17 cellular contexts compared by ENCODE assay signal in the genomic region with DNA sequence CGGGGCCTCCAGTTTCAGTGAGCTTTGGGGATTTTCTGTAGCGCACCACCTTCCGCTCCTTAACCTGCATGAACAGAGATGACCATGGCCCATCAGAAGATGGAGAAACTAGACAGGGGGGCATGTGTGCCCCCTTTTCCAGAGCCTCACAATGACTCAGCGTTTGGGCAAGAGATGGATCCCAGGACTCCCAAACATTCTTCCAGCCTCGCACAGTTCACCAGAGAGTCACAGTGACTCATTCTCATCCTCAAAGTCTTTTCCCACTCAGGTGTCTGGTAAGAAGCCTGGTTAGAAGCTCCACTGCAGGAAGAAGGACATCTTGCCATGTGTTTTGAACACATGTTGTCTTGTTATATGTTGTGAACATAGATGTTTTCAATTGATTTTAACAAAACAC.
DNase-seq lines count a peak whose midpoint lies in the region; ATAC-seq, FAIRE-seq and TF ChIP-seq lines count a peak whose summit lies in the region.
"Had no signal": no experiment of that assay in that cellular context is flagged by ENCODE, and none has a peak within 500 bp of the region (broad histone marks: within the 10 kb centered on the region; RNA-seq: fewer than 3 reads in every experiment).

No MANE protein-coding gene starts in this region.

- H3K9me2 ChIP-seq in GM23338 (ENCODE audit: insufficient read depth) = no peaks in the 10 kb centered on the region

- no peak for TF ChIP-seq RAD21 in A549 (conservative IDR thresholded peaks at IDR 0.05 in 1 of 2, IDR thresholded peaks at IDR 0.05 in 1 of 2)

- H3K9ac ChIP-seq in astrocyte (ENCODE audit: low read length) = no peak overlapping the region

- CTCF ChIA-PET in A549 (lab: Yijun Ruan, JAX) = interaction anchor here (0.6 to 4.7 kb wide), 4 partner anchors 41 to 207 kb away, joined by 3 to 42 read pairs (median 4); no protein-coding TSS in a partner anchor

- H3K27ac Mint-ChIP-seq in GM23338 (0 out of 2 replicates have a peak overlapping the region, but pooled peaks have one; percentile 17), astrocyte (ENCODE audit: unreplicated experiment) (peak overlapping the region; percentile 3)
- H3K27ac Mint-ChIP-seq: activated B cell treated with CpG ODN at 0.5 μM for 24 hours; activated naive CD8-positive, alpha-beta T cell treated with anti-CD3 and anti-CD28 coated beads for 36 hours had no signal

- H3K4me3 Mint-ChIP-seq in GM23338 (no peak overlapping the region), astrocyte (ENCODE audit: unreplicated experiment) (no peak overlapping the region)
- H3K4me3 Mint-ChIP-seq: activated B cell treated with CpG ODN at 0.5 μM for 24 hours; activated naive CD8-positive, alpha-beta T cell treated with anti-CD3 and anti-CD28 coated beads for 36 hours had no signal

- H3K4me1 ChIP-seq in A549 (peaks cover 42% of the 10 kb centered on the region), GM23338 (ENCODE audit: insufficient read depth) (peaks cover 6% of the 10 kb centered on the region; the same call in 1 of the 2 replicates), astrocyte (ENCODE audit: insufficient read depth, low read length) (peaks cover 31% of the 10 kb centered on the region)

- FAIRE-seq in A549 (lab: Jason Lieb, UNC) (no peak), astrocyte (lab: Jason Lieb, UNC) (peak; percentile 60)
- FAIRE-seq: GM12891 had no signal

- H3K4me2 ChIP-seq in A549 (peak overlapping the region; percentile 32), GM23338 (no peak overlapping the region), astrocyte (ENCODE audit: low read length) (no peak overlapping the region)

- TF ChIP-seq CTCF in A549 (IDR thresholded peaks at IDR 0.05) (no peak), GM23338 (conservative IDR thresholded peaks at IDR 0.05; ENCODE audit: low read depth in 2 of 2) (no peak), astrocyte (IDR thresholded peaks at IDR 0.05; ENCODE audit: insufficient read depth, low read depth, low read length) (no peak), coronary artery (IDR thresholded peaks at IDR 0.05) (no peak)

- H4K20me1 ChIP-seq in GM23338 (replicated peaks; ENCODE audit: insufficient read depth) = no peaks in the 10 kb centered on the region
- no peaks in the 10 kb centered on the region for H4K20me1 ChIP-seq in astrocyte (ENCODE audit: insufficient read depth, low read length)

- peak; percentile 37 to 48; a peak in 3 of 6 replicates for ATAC-seq in A549
- no peak for ATAC-seq in GM23338
- no peak for ATAC-seq in HG03565 (IDR thresholded peaks at IDR 0.05; ENCODE audit: unreplicated experiment)

- H3K27ac ChIP-seq in A549 = peak overlapping the region; percentile 66 to 81; a peak in 5 of 6 replicates
- no peak overlapping the region for H3K27ac ChIP-seq in GM23338 (ENCODE audit: low read depth)
- no peak overlapping the region for H3K27ac ChIP-seq in astrocyte (ENCODE audit: low read depth, low read length)
- no peak overlapping the region for H3K27ac ChIP-seq in coronary artery
- H3K27ac ChIP-seq: suprapubic skin had no signal

- H3K4me3 ChIP-seq in A549 (no peak overlapping the region), GM23338 (no peak overlapping the region), astrocyte (ENCODE audit: insufficient read depth, low read depth, low read length) (no peak overlapping the region), coronary artery (no peak overlapping the region)
- H3K4me3 ChIP-seq: suprapubic skin had no signal

- no peaks in the 10 kb centered on the region for H3F3A ChIP-seq in GM23338 (replicated peaks; ENCODE audit: low read depth)

- peaks cover 52% of the 10 kb centered on the region for H3K4me1 Mint-ChIP-seq in GM23338
- peaks cover 43% of the 10 kb centered on the region for H3K4me1 Mint-ChIP-seq in astrocyte (ENCODE audit: low read depth, unreplicated experiment)
- H3K4me1 Mint-ChIP-seq: activated B cell treated with CpG ODN at 0.5 μM for 24 hours; activated naive CD8-positive, alpha-beta T cell treated with anti-CD3 and anti-CD28 coated beads for 36 hours had no signal

- H2AFZ ChIP-seq in GM23338 (peak overlapping the region; percentile 72; the same call in 1 of the 2 replicates), astrocyte (ENCODE audit: low read depth, low read length) (no peak overlapping the region)

- H3K27me3 Mint-ChIP-seq in GM23338 (ENCODE audit: insufficient read depth, low read depth, poor library complexity) = peaks cover 3% of the 10 kb centered on the region
- peaks cover 6% of the 10 kb centered on the region for H3K27me3 Mint-ChIP-seq in astrocyte (ENCODE audit: low read depth, unreplicated experiment)
- H3K27me3 Mint-ChIP-seq: activated B cell treated with CpG ODN at 0.5 μM for 24 hours had no signal

- DNase-seq in A549 (ENCODE audit: low read depth in 1 of 2, low spot score in 1 of 2) (peak; percentile 20 to 48), GM23338 (ENCODE audit: low spot score) (no peak), astrocyte (ENCODE audit: low read depth) (peak; percentile 73), kidney glomerular epithelial cell (lab: John Stamatoyannopoulos, UW) (peak; percentile 89), mesenteric fat pad (ENCODE audit: low spot score) (no peak), coronary artery (ENCODE audit: low spot score) (no peak), HuH-7.5 (ENCODE audit: low spot score) (no peak)
- DNase-seq: activated B cell treated with CpG ODN at 0.5 μM for 24 hours; activated naive CD8-positive, alpha-beta T cell treated with anti-CD3 and anti-CD28 coated beads for 36 hours; BE2C; cortex of kidney; NCI-H1105 treated with DMSO at 0.1 percent for 48 hours; NCI-H345; stimulated activated CD4-positive, alpha-beta T cell treated with anti-CD3 and anti-CD28 coated beads, Interleukin-15, amount 100 ng/mL, for 24 hours had no signal

- no peak for TF ChIP-seq EP300 in A549 (IDR thresholded peaks at IDR 0.05)

- WGBS in A549 (ENCODE audit: missing lambda C conversion rate) = 38% methylated on average over 3 of the region's 5 CpGs

- H3K36me3 Mint-ChIP-seq in GM23338 (ENCODE audit: low read depth) = no peaks in the 10 kb centered on the region
- no peaks in the 10 kb centered on the region for H3K36me3 Mint-ChIP-seq in astrocyte (ENCODE audit: low read depth, unreplicated experiment)
- H3K36me3 Mint-ChIP-seq: activated naive CD8-positive, alpha-beta T cell treated with anti-CD3 and anti-CD28 coated beads for 36 hours had no signal

- no peak for TF ChIP-seq POLR2A in A549 (IDR thresholded peaks at IDR 0.05; ENCODE audit: low read length)

- H3K9me3 ChIP-seq in A549 = no peaks in the 10 kb centered on the region
- no peaks in the 10 kb centered on the region for H3K9me3 ChIP-seq in astrocyte (ENCODE audit: insufficient read depth, low read depth, low read length)
- H3K9me3 ChIP-seq: BE2C, suprapubic skin had no signal

- H3K36me3 ChIP-seq in GM23338 (ENCODE audit: insufficient read depth) (no peaks in the 10 kb centered on the region), astrocyte (ENCODE audit: insufficient read depth, low read length) (no peaks in the 10 kb centered on the region)
- H3K36me3 ChIP-seq: BE2C, suprapubic skin had no signal

- POLR2A ChIA-PET in A549 (lab: Yijun Ruan, JAX) = no interaction called here

- H3K27me3 ChIP-seq in GM23338 (ENCODE audit: insufficient read depth) (no peaks in the 10 kb centered on the region), astrocyte (ENCODE audit: insufficient read depth, low read length) (peaks cover 2% of the 10 kb centered on the region)
- H3K27me3 ChIP-seq: BE2C had no signal

- no peaks in the 10 kb centered on the region for H3K9me3 Mint-ChIP-seq in GM23338
- no peaks in the 10 kb centered on the region for H3K9me3 Mint-ChIP-seq in astrocyte (ENCODE audit: unreplicated experiment)
- H3K9me3 Mint-ChIP-seq: activated B cell treated with CpG ODN at 0.5 μM for 24 hours; activated naive CD8-positive, alpha-beta T cell treated with anti-CD3 and anti-CD28 coated beads for 36 hours had no signal

- H3K79me2 ChIP-seq in GM23338 (replicated peaks; ENCODE audit: insufficient read depth) (no peaks in the 10 kb centered on the region), astrocyte (ENCODE audit: insufficient read depth, low read length) (no peaks in the 10 kb centered on the region)

TF ChIP-seq in A549, 52 proteins besides CTCF, POLR2A, EP300 and RAD21 (continues in another document):
- TF ChIP-seq HDAC2 (IDR thresholded peaks at IDR 0.05) (no peak), ZFP36 (IDR thresholded peaks at IDR 0.05; ENCODE audit: borderline replicate concordance, partially characterized antibody) (no peak), ZNF302 (CRISPR knock-in tag; IDR thresholded peaks at IDR 0.05) (no peak), CHD2 (IDR thresholded peaks at IDR 0.05; ENCODE audit: low read length, partially characterized antibody) (no peak), FOSL2 (IDR thresholded peaks at IDR 0.05) (no peak), FOSL2 (CRISPR knock-in tag; IDR thresholded peaks at IDR 0.05) (peak; percentile 25; the same call in 1 of the 2 replicates), SMC3 (IDR thresholded peaks at IDR 0.05) (no peak), SREBF2 (IDR thresholded peaks at IDR 0.05) (no peak), NPAS2 (CRISPR knock-in tag; IDR thresholded peaks at IDR 0.05; ENCODE audit: borderline replicate concordance) (no peak), NFE2L2 (conservative IDR thresholded peaks at IDR 0.05; ENCODE audit: low read length) (peak; percentile 31; the same call in 1 of the 2 replicates)

TF ChIP-seq in GM23338, 12 proteins besides CTCF, POLR2A, EP300 and RAD21:
- TF ChIP-seq EZH2 (IDR thresholded peaks at IDR 0.05; ENCODE audit: low read depth, unreplicated experiment) (no peak), EZH2phosphoT487 (IDR thresholded peaks at IDR 0.05; ENCODE audit: unreplicated experiment) (no peak), STAT1 (IDR thresholded peaks at IDR 0.05; ENCODE audit: unreplicated experiment) (no peak), NANOG (IDR thresholded peaks at IDR 0.05; ENCODE audit: borderline replicate concordance) (no peak), POLR2AphosphoS5 (IDR thresholded peaks at IDR 0.05; ENCODE audit: low read depth) (no peak), CREB1 (CRISPR knock-in tag; IDR thresholded peaks at IDR 0.05; ENCODE audit: low read depth) (no peak)

Comparison
In these comparisons a context has a peak if more than half of its experiments do, and no peak if none do; other contexts are left out.
1. ATAC-seq: peak in A549 (2 of 2); none in GM23338 (single experiment) and HG03565 (single experiment).
2. DNase-seq: peak in A549 (2 of 2), astrocyte (single experiment) and kidney glomerular epithelial cell (single experiment); none in GM23338 (single experiment), mesenteric fat pad (single experiment), coronary artery (single experiment) and HuH-7.5 (single experiment).
3. H3K27ac ChIP-seq: peak in A549 (2 of 2); none in GM23338 (single experiment), astrocyte (single experiment) and coronary artery (0 of 2).